In genomic region chr9:118631956-118632355, GRCh38 we compare ENCODE assay signal across 15 cellular contexts.
DNase-seq lines count a peak whose midpoint lies in the region; ATAC-seq and TF ChIP-seq lines count a peak whose summit lies in the region.
"Had no signal": no experiment of that assay in that cellular context is flagged by ENCODE, and none has a peak within 500 bp of the region (broad histone marks: within the 10 kb centered on the region; RNA-seq: fewer than 3 reads in every experiment).

No MANE protein-coding gene starts in this region.

- intact Hi-C loops in OCI-LY7 (cut with micrococcal nuclease; ENCODE audit: unreplicated experiment) = no loop called here
- intact Hi-C loops in CD8-positive, alpha-beta T cell (cut with DNase I, micrococcal nuclease) = no loop called here
- intact Hi-C loops in activated CD4-positive, alpha-beta T cell treated with anti-CD3 and anti-CD28 coated beads, Interleukin-2, amount 10 ng/mL, durations not matched to agents 24 days and 14 days (cut with micrococcal nuclease) = no loop called here

- H3K27me3 ChIP-seq in GM23338 (ENCODE audit: insufficient read depth) (no peaks in the 10 kb centered on the region), endodermal cell (ENCODE audit: control insufficient read depth, insufficient read depth, low read length, poor library complexity, severe bottlenecking) (no peaks in the 10 kb centered on the region)
- no peaks in the 10 kb centered on the region for H3K27me3 ChIP-seq in CD8-positive, alpha-beta T cell (ENCODE audit: insufficient read depth, low read length)
- H3K27me3 ChIP-seq: BLaER1 treated with 17β-estradiol and CSF1 and Interleukin-3, amounts not matched to agents 10 nM and 100 nM had no signal

- no TSS peak for BruUV-seq in OCI-LY7 (replicated peaks; lab: Mats Ljungman, UMichigan)

- H3K4me2 ChIP-seq in GM23338 (no peak overlapping the region), OCI-LY7 (ENCODE audit: low read length) (no peak overlapping the region)
- H3K4me2 ChIP-seq: BLaER1 treated with 17β-estradiol and CSF1 and Interleukin-3, amounts not matched to agents 10 nM and 100 nM had no signal

- no peak overlapping the region for H3K4me3 ChIP-seq in GM23338
- H3K4me3 ChIP-seq in OCI-LY7 (ENCODE audit: low read depth, low read length, poor library complexity, severe bottlenecking) = no peak overlapping the region
- no peak overlapping the region for H3K4me3 ChIP-seq in endodermal cell (ENCODE audit: low read length)
- no peak overlapping the region for H3K4me3 ChIP-seq in retinal pigment epithelial cell (ENCODE audit: low read length)
- H3K4me3 ChIP-seq in CD8-positive, alpha-beta T cell (ENCODE audit: low read depth, low read length) = no peak overlapping the region
- H3K4me3 ChIP-seq: BLaER1 treated with 17β-estradiol and CSF1 and Interleukin-3, amounts not matched to agents 10 nM and 100 nM had no signal

- no peak for ATAC-seq in GM23338
- no peak for ATAC-seq in CD8-positive, alpha-beta T cell
- no peak for ATAC-seq in HG03108 (IDR thresholded peaks at IDR 0.05; ENCODE audit: unreplicated experiment)
- ATAC-seq: HepG2 had no signal

- H3K4me3 Mint-ChIP-seq in GM23338 (no peak overlapping the region), endodermal cell (no peak overlapping the region)
- no peak overlapping the region for H3K4me3 Mint-ChIP-seq in CD8-positive, alpha-beta T cell
- H3K4me3 Mint-ChIP-seq in activated CD4-positive, alpha-beta T cell treated with anti-CD3 and anti-CD28 coated beads, Interleukin-2, amount 10 ng/mL, durations not matched to agents 24 days and 14 days = no peak overlapping the region
- H3K4me3 Mint-ChIP-seq: CD4-positive, alpha-beta T cell had no signal

- H3K36me3 Mint-ChIP-seq in GM23338 (ENCODE audit: low read depth) (peaks cover 15% of the 10 kb centered on the region), endodermal cell (ENCODE audit: low read depth) (peaks cover 3% of the 10 kb centered on the region)
- no peaks in the 10 kb centered on the region for H3K36me3 Mint-ChIP-seq in CD8-positive, alpha-beta T cell
- no peaks in the 10 kb centered on the region for H3K36me3 Mint-ChIP-seq in activated CD4-positive, alpha-beta T cell treated with anti-CD3 and anti-CD28 coated beads, Interleukin-2, amount 10 ng/mL, durations not matched to agents 24 days and 14 days (ENCODE audit: low read depth)

- H3K27ac ChIP-seq in GM23338 (ENCODE audit: low read depth) (no peak overlapping the region), OCI-LY7 (ENCODE audit: low read depth, low read length, poor library complexity, severe bottlenecking) (no peak overlapping the region), endodermal cell (ENCODE audit: low read depth, low read length) (no peak overlapping the region)
- no peak overlapping the region for H3K27ac ChIP-seq in CD8-positive, alpha-beta T cell (ENCODE audit: low read depth, low read length)
- H3K27ac ChIP-seq: BLaER1 treated with 17β-estradiol and CSF1 and Interleukin-3, amounts not matched to agents 10 nM and 100 nM had no signal

- H3K79me2 ChIP-seq in GM23338 (replicated peaks; ENCODE audit: insufficient read depth) = no peaks in the 10 kb centered on the region
- H3K79me2 ChIP-seq in OCI-LY7 (ENCODE audit: insufficient read depth, low read depth, low read length) = no peaks in the 10 kb centered on the region

- WGBS in endodermal cell (ENCODE audit: insufficient coverage in 1 of 2, insufficient read length in 1 of 2), 2 experiments = 92 to 100% methylated on average over 1 to 4 of the region's 4 CpGs

- CTCF ChIA-PET in OCI-LY7 (lab: Charles Lee; ENCODE audit: unreplicated experiment) = no interaction called here
- CTCF ChIA-PET in CD8-positive, alpha-beta T cell (lab: Charles Lee) = no interaction called here

- H3K9me2 ChIP-seq in GM23338 (ENCODE audit: insufficient read depth) = peaks cover 3% of the 10 kb centered on the region; the same call in 1 of the 2 replicates
- H3K9me2 ChIP-seq in OCI-LY7 (ENCODE audit: insufficient read depth, low read length) = no peaks in the 10 kb centered on the region

- DNase-seq in GM23338 (ENCODE audit: low spot score) (peak; percentile 17), OCI-LY7 (ENCODE audit: low spot score) (no peak), endodermal cell (no peak), retinal pigment epithelial cell (ENCODE audit: low read depth) (no peak), activated gamma-delta T cell (lab: John Stamatoyannopoulos, UW) (no peak)
- DNase-seq in CD8-positive, alpha-beta T cell = no peak
- DNase-seq in activated CD4-positive, alpha-beta T cell treated with anti-CD3 and anti-CD28 coated beads, Interleukin-2, amount 10 ng/mL, durations not matched to agents 24 days and 14 days = no peak
- DNase-seq: ACHN; CD4-positive, alpha-beta T cell; DND-41; GDM1; H7 had no signal

- H3K9me3 ChIP-seq in OCI-LY7 (ENCODE audit: low read length) = no peaks in the 10 kb centered on the region
- peaks cover 17% of the 10 kb centered on the region for H3K9me3 ChIP-seq in endodermal cell (ENCODE audit: control insufficient read depth, low read length)
- H3K9me3 ChIP-seq in CD8-positive, alpha-beta T cell (ENCODE audit: low read length) = no peaks in the 10 kb centered on the region
- H3K9me3 ChIP-seq: BLaER1 treated with 17β-estradiol and CSF1 and Interleukin-3, amounts not matched to agents 10 nM and 100 nM had no signal

- H3F3A ChIP-seq in GM23338 (replicated peaks; ENCODE audit: low read depth) = no peaks in the 10 kb centered on the region

- H2AFZ ChIP-seq in GM23338 (no peak overlapping the region), OCI-LY7 (ENCODE audit: low read length) (no peak overlapping the region)

- POLR2A ChIA-PET in OCI-LY7 (lab: Charles Lee) = no interaction called here
- POLR2A ChIA-PET in CD8-positive, alpha-beta T cell (lab: Charles Lee) = no interaction called here

- H3K4me1 Mint-ChIP-seq in GM23338 (no peaks in the 10 kb centered on the region), endodermal cell (no peaks in the 10 kb centered on the region)
- H3K4me1 Mint-ChIP-seq in CD8-positive, alpha-beta T cell (ENCODE audit: low read depth) = no peaks in the 10 kb centered on the region
- no peaks in the 10 kb centered on the region for H3K4me1 Mint-ChIP-seq in activated CD4-positive, alpha-beta T cell treated with anti-CD3 and anti-CD28 coated beads, Interleukin-2, amount 10 ng/mL, durations not matched to agents 24 days and 14 days

- no peak overlapping the region for H3K9ac ChIP-seq in endodermal cell (ENCODE audit: extremely low read depth, low read length, poor library complexity, severe bottlenecking)
- H3K9ac ChIP-seq: BLaER1 treated with 17β-estradiol and CSF1 and Interleukin-3, amounts not matched to agents 10 nM and 100 nM had no signal

- H3K27me3 Mint-ChIP-seq in GM23338 (ENCODE audit: insufficient read depth, low read depth, poor library complexity) (peaks cover 2% of the 10 kb centered on the region), endodermal cell (ENCODE audit: insufficient read depth) (no peaks in the 10 kb centered on the region)
- no peaks in the 10 kb centered on the region for H3K27me3 Mint-ChIP-seq in CD8-positive, alpha-beta T cell (ENCODE audit: low read depth)
- H3K27me3 Mint-ChIP-seq in activated CD4-positive, alpha-beta T cell treated with anti-CD3 and anti-CD28 coated beads, Interleukin-2, amount 10 ng/mL, durations not matched to agents 24 days and 14 days = no peaks in the 10 kb centered on the region
- H3K27me3 Mint-ChIP-seq: CD4-positive, alpha-beta T cell had no signal

- no peak overlapping the region for H3K27ac Mint-ChIP-seq in GM23338
- no peak overlapping the region for H3K27ac Mint-ChIP-seq in endodermal cell
- no peak overlapping the region for H3K27ac Mint-ChIP-seq in CD8-positive, alpha-beta T cell
- no peak overlapping the region for H3K27ac Mint-ChIP-seq in activated CD4-positive, alpha-beta T cell treated with anti-CD3 and anti-CD28 coated beads, Interleukin-2, amount 10 ng/mL, durations not matched to agents 24 days and 14 days
- H3K27ac Mint-ChIP-seq: CD4-positive, alpha-beta T cell had no signal

- H3K4me1 ChIP-seq in GM23338 (ENCODE audit: insufficient read depth) = no peaks in the 10 kb centered on the region
- no peaks in the 10 kb centered on the region for H3K4me1 ChIP-seq in OCI-LY7 (ENCODE audit: insufficient read depth, low read length, poor library complexity, severe bottlenecking)
- H3K4me1 ChIP-seq in endodermal cell (ENCODE audit: control insufficient read depth, insufficient read depth, low read length) = no peaks in the 10 kb centered on the region
- H3K4me1 ChIP-seq in CD8-positive, alpha-beta T cell (ENCODE audit: insufficient read depth, low read length) = no peaks in the 10 kb centered on the region
- H3K4me1 ChIP-seq: BLaER1 treated with 17β-estradiol and CSF1 and Interleukin-3, amounts not matched to agents 10 nM and 100 nM had no signal

- TF ChIP-seq CTCF in GM23338 (conservative IDR thresholded peaks at IDR 0.05; ENCODE audit: low read depth in 2 of 2) (peak in 1 of 2 experiments; percentile 23; a peak in 1 of 4 replicates), OCI-LY7 (conservative IDR thresholded peaks at IDR 0.05; ENCODE audit: low read length) (0 out of 2 replicates have a peak, but pooled peaks have one; percentile 13), endodermal cell (conservative IDR thresholded peaks at IDR 0.05) (peak; percentile 39), retinal pigment epithelial cell (conservative IDR thresholded peaks at IDR 0.05; ENCODE audit: low read depth, low read length) (peak; percentile 20)
- no peak for TF ChIP-seq CTCF in CD8-positive, alpha-beta T cell (IDR thresholded peaks at IDR 0.05)

- peaks cover 30% of the 10 kb centered on the region for H3K9me3 Mint-ChIP-seq in GM23338
- H3K9me3 Mint-ChIP-seq in endodermal cell = peaks cover 24% of the 10 kb centered on the region
- H3K9me3 Mint-ChIP-seq in CD8-positive, alpha-beta T cell = peaks cover 28% of the 10 kb centered on the region
- H3K9me3 Mint-ChIP-seq in activated CD4-positive, alpha-beta T cell treated with anti-CD3 and anti-CD28 coated beads, Interleukin-2, amount 10 ng/mL, durations not matched to agents 24 days and 14 days = peaks cover 3% of the 10 kb centered on the region

- H4K20me1 ChIP-seq in GM23338 (replicated peaks; ENCODE audit: insufficient read depth) (no peaks in the 10 kb centered on the region), OCI-LY7 (ENCODE audit: insufficient read depth, low read length) (no peaks in the 10 kb centered on the region)
- H4K20me1 ChIP-seq: BLaER1 treated with 17β-estradiol and CSF1 and Interleukin-3, amounts not matched to agents 10 nM and 100 nM had no signal

- no peaks in the 10 kb centered on the region for H3K36me3 ChIP-seq in GM23338 (ENCODE audit: insufficient read depth)
- no peaks in the 10 kb centered on the region for H3K36me3 ChIP-seq in OCI-LY7 (ENCODE audit: insufficient read depth, low read length)
- no peaks in the 10 kb centered on the region for H3K36me3 ChIP-seq in endodermal cell (ENCODE audit: control insufficient read depth, insufficient read depth, low read length)
- no peaks in the 10 kb centered on the region for H3K36me3 ChIP-seq in CD8-positive, alpha-beta T cell (ENCODE audit: insufficient read depth, low read length)
- H3K36me3 ChIP-seq: BLaER1 treated with 17β-estradiol and CSF1 and Interleukin-3, amounts not matched to agents 10 nM and 100 nM had no signal

TF ChIP-seq in GM23338, 12 proteins besides CTCF, POLR2A, EP300 and RAD21 (continues in another document):
- no peak for TF ChIP-seq JUNB (IDR thresholded peaks at IDR 0.05; ENCODE audit: unreplicated experiment)
